ENCODE assay signal across 8 cellular contexts in genomic region chr1:167721617-167722151, GRCh38. TPM values are rescaled to one million over a fixed set of nuclear protein-coding genes. Genes with fewer than 3 reads are reported as not detected.
DNase-seq lines count a peak whose midpoint lies in the region; ATAC-seq and TF ChIP-seq lines count a peak whose summit lies in the region.

MPZL1 (plus strand) TSS chr1:167721982; CDS start chr1:167722152, 170 bp downstream.

- TF ChIP-seq POLR2A in prostate gland (IDR thresholded peaks at IDR 0.05) = peak; percentile 86

- no peaks in the 10 kb centered on the region for H3K36me3 ChIP-seq in left ventricle myocardium inferior
- no peaks in the 10 kb centered on the region for H3K36me3 ChIP-seq in prostate gland

- H3K27me3 ChIP-seq in left ventricle myocardium inferior (ENCODE audit: low read depth) = no peaks in the 10 kb centered on the region
- H3K27me3 ChIP-seq in prostate gland (replicated peaks; ENCODE audit: insufficient read depth) = no peaks in the 10 kb centered on the region

- H3K4me3 ChIP-seq in left ventricle myocardium inferior (peak within 1 kb of the TSS; percentile 96), prostate gland (peak within 1 kb of the TSS; percentile 92 to 98)

- in situ Hi-C loops in GM13977 (cut with MboI; ENCODE audit: low pct_unique_long_range_greater_than_20kb, low sequenced_read_pairs, unreplicated experiment) = loop anchor here (10.0 kb wide), 1 partner anchor 63 kb away; no protein-coding TSS in a partner anchor

- no peaks in the 10 kb centered on the region for H3K27me3 Mint-ChIP-seq in T-helper 1 cell treated with Interleukin-12 subunit alpha and Interleukin-12 subunit beta and Interleukin-4 antibody, amounts not matched to agents 30 μg/mL and 1 μg/mL, for 36 hours (ENCODE audit: low read depth)

- peak within 1 kb of the TSS; percentile 97 for H3K4me3 Mint-ChIP-seq in T-helper 1 cell treated with Interleukin-12 subunit alpha and Interleukin-12 subunit beta and Interleukin-4 antibody, amounts not matched to agents 30 μg/mL and 1 μg/mL, for 36 hours

- peak within 1 kb of the TSS; percentile 89 for H3K27ac ChIP-seq in left ventricle myocardium inferior (replicated peaks)
- peak within 1 kb of the TSS; percentile 85 to 88 for H3K27ac ChIP-seq in prostate gland

- peak within 1 kb of the TSS; percentile 90 for H3K27ac Mint-ChIP-seq in T-helper 1 cell treated with Interleukin-12 subunit alpha and Interleukin-12 subunit beta and Interleukin-4 antibody, amounts not matched to agents 30 μg/mL and 1 μg/mL, for 36 hours

- H3K9me3 Mint-ChIP-seq in T-helper 1 cell treated with Interleukin-12 subunit alpha and Interleukin-12 subunit beta and Interleukin-4 antibody, amounts not matched to agents 30 μg/mL and 1 μg/mL, for 36 hours = no peaks in the 10 kb centered on the region

- TF ChIP-seq CTCF in GM13977 (IDR thresholded peaks at IDR 0.05; ENCODE audit: extremely low read depth, insufficient read depth, missing control alignments) (no peak), left ventricle myocardium inferior (IDR thresholded peaks at IDR 0.05; ENCODE audit: borderline replicate concordance) (no peak), prostate gland (IDR thresholded peaks at IDR 0.05) (peak in 1 of 4 experiments; percentile 19)

- no peaks in the 10 kb centered on the region for H3K9me3 ChIP-seq in left ventricle myocardium inferior (replicated peaks)
- H3K9me3 ChIP-seq in prostate gland = no peaks in the 10 kb centered on the region

- H3K36me3 Mint-ChIP-seq in T-helper 1 cell treated with Interleukin-12 subunit alpha and Interleukin-12 subunit beta and Interleukin-4 antibody, amounts not matched to agents 30 μg/mL and 1 μg/mL, for 36 hours (ENCODE audit: low read depth) = peaks cover 11% of the 10 kb centered on the region

- H3K4me1 Mint-ChIP-seq in T-helper 1 cell treated with Interleukin-12 subunit alpha and Interleukin-12 subunit beta and Interleukin-4 antibody, amounts not matched to agents 30 μg/mL and 1 μg/mL, for 36 hours (ENCODE audit: low read depth) = peaks cover 63% of the 10 kb centered on the region

- H3K4me1 ChIP-seq in left ventricle myocardium inferior = peaks cover 60% of the 10 kb centered on the region
- no peaks in the 10 kb centered on the region for H3K4me1 ChIP-seq in prostate gland (replicated peaks)

- under 1% methylated on average over 49 of the region's 52 CpGs for WGBS in prostate gland

- intact Hi-C loops in left ventricle myocardium inferior (cut with micrococcal nuclease) (loop anchor here (10.0 kb wide), 1 partner anchor 63 kb away; no protein-coding TSS in a partner anchor), prostate gland (cut with DNase I) (loop anchor here (2.0 to 5.0 kb wide), 2 partner anchors 81 to 216 kb away; partner anchors contain the start of genes DCAF6 and MPC2)

- DNase-seq in GM13977 (ENCODE audit: low spot score) (peak; percentile 99), NCI-H1417 treated with DMSO at 0.1 percent for 48 hours (lab: John Stamatoyannopoulos, UW) (peak; percentile 49), amniotic stem cell (lab: John Stamatoyannopoulos, UW) (peak; percentile 68), left ventricle myocardium inferior (peak; percentile 97), prostate gland (ENCODE audit: low spot score) (peak; percentile 97), ureter (ENCODE audit: low spot score) (peak; percentile 98)

- peak; percentile 96 for ATAC-seq in HG02798 (IDR thresholded peaks at IDR 0.05; ENCODE audit: poor library complexity, unreplicated experiment)

RNA-seq across cellular contexts. Expression of gene MPZL1, which starts in this region (rescaled TPM):
- 28.9 TPM for total RNA-seq in left ventricle myocardium inferior
- total RNA-seq in prostate gland = 100 to 1,000 TPM in 1 of 2 donors, 10 to 100 TPM in 1; 52.5 to 135 TPM
- 99.4 TPM for total RNA-seq in ureter

Comparison
In these comparisons a context has a peak if more than half of its experiments do, and no peak if none do; other contexts are left out.
1. Peak in every context shown above with its lines: DNase-seq, ATAC-seq, H3K4me3 ChIP-seq and H3K27ac ChIP-seq.
2. DNase-seq: peak in every context shown above with its lines; median percentile 99 in GM13977; 98 in ureter; 97 in left ventricle myocardium inferior; 97 in prostate gland; 68 in amniotic stem cell; 49 in NCI-H1417 treated with DMSO at 0.1 percent for 48 hours.